In the genomic region with DNA sequence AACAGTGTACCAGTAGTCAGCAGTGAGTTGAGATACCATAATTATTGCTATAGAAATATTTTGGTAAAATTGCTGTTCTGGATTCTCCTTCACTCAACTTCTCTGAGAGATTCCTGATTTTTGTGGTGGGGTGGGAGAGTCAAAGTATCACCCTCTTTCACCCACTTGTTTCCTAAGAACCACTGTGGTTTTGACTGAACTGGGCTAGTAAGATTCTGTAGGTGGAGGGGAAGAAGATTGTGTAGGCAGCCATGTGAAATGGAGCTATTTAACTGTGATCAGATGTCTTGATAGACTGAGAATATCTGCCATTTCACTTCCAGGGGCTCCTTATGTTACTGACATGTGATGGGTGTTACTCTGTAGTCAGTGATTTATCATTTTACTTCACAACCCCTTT, we compare ENCODE assay signal across 1 cellular context.
TF ChIP-seq lines count a peak whose summit lies in the region.

No MANE protein-coding gene starts in this region.

TF ChIP-seq in IMR-90, 13 proteins besides CTCF, POLR2A, EP300 and RAD21 (continued from another document):
- TF ChIP-seq, protein P1, sequence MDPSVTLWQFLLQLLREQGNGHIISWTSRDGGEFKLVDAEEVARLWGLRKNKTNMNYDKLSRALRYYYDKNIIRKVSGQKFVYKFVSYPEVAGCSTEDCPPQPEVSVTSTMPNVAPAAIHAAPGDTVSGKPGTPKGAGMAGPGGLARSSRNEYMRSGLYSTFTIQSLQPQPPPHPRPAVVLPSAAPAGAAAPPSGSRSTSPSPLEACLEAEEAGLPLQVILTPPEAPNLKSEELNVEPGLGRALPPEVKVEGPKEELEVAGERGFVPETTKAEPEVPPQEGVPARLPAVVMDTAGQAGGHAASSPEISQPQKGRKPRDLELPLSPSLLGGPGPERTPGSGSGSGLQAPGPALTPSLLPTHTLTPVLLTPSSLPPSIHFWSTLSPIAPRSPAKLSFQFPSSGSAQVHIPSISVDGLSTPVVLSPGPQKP (IDR thresholded peaks at IDR 0.05; ENCODE audit: borderline replicate concordance, low read depth, low read length): no peak
- no peak for TF ChIP-seq RFX5 (IDR thresholded peaks at IDR 0.05; ENCODE audit: low read depth, low read length)
- no peak for TF ChIP-seq FOS (IDR thresholded peaks at IDR 0.05; ENCODE audit: low read depth, low read length)
- TF ChIP-seq SMC3 (IDR thresholded peaks at IDR 0.05; ENCODE audit: low read depth, low read length): no peak
TF ChIP-seq in IMR-90: peak in this region for 0.
